Comparison of ENCODE assay signal across 28 cellular contexts in the genomic region with DNA sequence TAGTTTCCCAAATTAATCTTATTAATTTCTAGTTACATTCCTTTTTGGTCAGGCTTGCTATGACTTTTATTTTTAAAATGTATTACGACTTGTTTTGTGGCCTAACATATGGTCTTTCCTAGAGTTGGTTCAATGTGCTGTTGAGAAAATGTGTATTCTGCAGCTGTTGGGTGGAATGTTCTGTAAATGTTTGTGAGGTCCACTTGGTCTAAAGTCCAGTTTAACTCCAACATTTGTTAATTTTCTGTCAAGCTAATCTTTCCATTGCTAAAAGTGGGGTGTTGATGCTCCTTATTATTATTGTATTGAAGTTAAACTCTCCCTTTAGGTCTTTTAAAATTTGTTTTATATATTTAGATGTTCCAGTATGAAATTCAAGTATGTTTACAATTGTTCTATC.
"Had no signal": no experiment of that assay in that cellular context is flagged by ENCODE, and none has a peak within 500 bp of the region (broad histone marks: within the 10 kb centered on the region; RNA-seq: fewer than 3 reads in every experiment).

No MANE protein-coding gene starts in this region.

- H3K4me3 ChIP-seq: pancreas, psoas muscle, stomach, thoracic aorta, thyroid gland, tibial nerve, upper lobe of left lung, vagina had no signal

- H3K4me1 Mint-ChIP-seq: naive thymus-derived CD8-positive, alpha-beta T cell; nephron progenitor cell; neural crest cell; stimulated activated effector memory CD8-positive, alpha-beta T cell treated with anti-CD3 and anti-CD28 coated beads, Interleukin-12 subunit alpha, Interleukin-12 subunit beta, amount 100 ng/mL, for 72 hours; stimulated activated naive B cell treated with anti-CD40 and anti-IgM and Interleukin-4, amounts not matched to agents 10 μg/mL and 1 μg/mL and 100 μg/mL, for 72 hours had no signal

- H3K36me3 Mint-ChIP-seq: naive thymus-derived CD8-positive, alpha-beta T cell; stimulated activated effector memory CD8-positive, alpha-beta T cell treated with anti-CD3 and anti-CD28 coated beads, Interleukin-12 subunit alpha, Interleukin-12 subunit beta, amount 100 ng/mL, for 72 hours; stimulated activated naive B cell treated with anti-CD40 and anti-IgM and Interleukin-4, amounts not matched to agents 10 μg/mL and 1 μg/mL and 100 μg/mL, for 72 hours had no signal

- H3K9me3 Mint-ChIP-seq: nephron progenitor cell, neural crest cell had no signal

- H3K27me3 ChIP-seq: neutrophil, pancreas, stomach, thyroid gland, tibial nerve, upper lobe of left lung, vagina had no signal

- H3K27me3 Mint-ChIP-seq: naive thymus-derived CD8-positive, alpha-beta T cell; natural killer cell treated with Interleukin-12 subunit alpha and Interleukin-12 subunit beta and Interleukin-15 and Interleukin-18, amount 100 ng/mL, for 72 hours; progenitor cell of endocrine pancreas; stimulated activated naive B cell treated with anti-CD40 and anti-IgM and Interleukin-4, amounts not matched to agents 10 μg/mL and 1 μg/mL and 100 μg/mL, for 72 hours; stimulated activated naive CD8-positive, alpha-beta T cell treated with anti-CD3 and anti-CD28 coated beads, Interleukin-15, Interleukin-2, amounts not matched to agents 100 ng/mL and 50 ng/mL, for 24 hours had no signal

- H3K4me3 Mint-ChIP-seq: naive thymus-derived CD8-positive, alpha-beta T cell; natural killer cell treated with Interleukin-12 subunit alpha and Interleukin-12 subunit beta and Interleukin-15 and Interleukin-18, amount 100 ng/mL, for 72 hours; nephron progenitor cell; neural crest cell; stimulated activated effector memory CD8-positive, alpha-beta T cell treated with anti-CD3 and anti-CD28 coated beads, Interleukin-12 subunit alpha, Interleukin-12 subunit beta, amount 100 ng/mL, for 72 hours; stimulated activated naive B cell treated with anti-CD40 and anti-IgM and Interleukin-4, amounts not matched to agents 10 μg/mL and 1 μg/mL and 100 μg/mL, for 72 hours; stimulated activated naive CD8-positive, alpha-beta T cell treated with anti-CD3 and anti-CD28 coated beads, Interleukin-15, Interleukin-2, amounts not matched to agents 100 ng/mL and 50 ng/mL, for 24 hours had no signal

- H3K36me3 ChIP-seq: neutrophil, pancreas, stomach, thoracic aorta, thyroid gland, tibial nerve, upper lobe of left lung, vagina had no signal

- H3K4me1 ChIP-seq: pancreas, psoas muscle, stomach, thyroid gland, tibial nerve, upper lobe of left lung, vagina had no signal

- H3K27ac Mint-ChIP-seq: naive thymus-derived CD8-positive, alpha-beta T cell; natural killer cell treated with Interleukin-12 subunit alpha and Interleukin-12 subunit beta and Interleukin-15 and Interleukin-18, amount 100 ng/mL, for 72 hours; nephron progenitor cell; progenitor cell of endocrine pancreas; stimulated activated effector memory CD8-positive, alpha-beta T cell treated with anti-CD3 and anti-CD28 coated beads, Interleukin-12 subunit alpha, Interleukin-12 subunit beta, amount 100 ng/mL, for 72 hours; stimulated activated naive B cell treated with anti-CD40 and anti-IgM and Interleukin-4, amounts not matched to agents 10 μg/mL and 1 μg/mL and 100 μg/mL, for 72 hours; stimulated activated naive CD8-positive, alpha-beta T cell treated with anti-CD3 and anti-CD28 coated beads, Interleukin-15, Interleukin-2, amounts not matched to agents 100 ng/mL and 50 ng/mL, for 24 hours had no signal

- H3K27ac ChIP-seq: neutrophil, pancreas, psoas muscle, stomach, thoracic aorta, thyroid gland, tibial nerve, upper lobe of left lung, vagina had no signal

- ATAC-seq: naive thymus-derived CD8-positive, alpha-beta T cell; natural killer cell treated with Interleukin-12 subunit alpha and Interleukin-12 subunit beta and Interleukin-15 and Interleukin-18, amount 100 ng/mL, for 72 hours; psoas muscle; right cardiac atrium; sciatic nerve; stimulated activated effector memory CD8-positive, alpha-beta T cell treated with anti-CD3 and anti-CD28 coated beads, Interleukin-12 subunit alpha, Interleukin-12 subunit beta, amount 100 ng/mL, for 72 hours; stimulated activated naive B cell treated with anti-CD40 and anti-IgM and Interleukin-4, amounts not matched to agents 10 μg/mL and 1 μg/mL and 100 μg/mL, for 72 hours had no signal

- DNase-seq: naive thymus-derived CD8-positive, alpha-beta T cell; nephron progenitor cell; nucleus accumbens; pancreas; psoas muscle; right cardiac atrium; small intestine; stimulated activated CD4-positive, alpha-beta T cell treated with anti-CD3 and anti-CD28 coated beads, Interleukin-15, amount 100 ng/mL, for 24 hours; stimulated activated CD4-positive, alpha-beta T cell treated with anti-CD3 and anti-CD28 coated beads, Interleukin-2, amount 100 ng/mL, for 24 hours; stimulated activated CD4-positive, alpha-beta T cell treated with anti-CD3 and anti-CD28 coated beads, Interleukin-2, amount 100 ng/mL, for 48 hours; stimulated activated CD4-positive, alpha-beta T cell treated with anti-CD3 and anti-CD28 coated beads, Interleukin-4, amount 100 ng/mL, for 24 hours; stimulated activated naive B cell treated with anti-CD40 and anti-IgM and Interleukin-4, amounts not matched to agents 10 μg/mL and 1 μg/mL and 100 μg/mL, for 72 hours; stimulated activated naive CD4-positive, alpha-beta T cell treated with Interleukin-2 at 50 U/mL for 16 hours; stomach; thyroid gland; trophoblast cell; upper lobe of left lung had no signal

- H3K9me3 ChIP-seq: neutrophil, pancreas, psoas muscle, thoracic aorta, thyroid gland, upper lobe of left lung, vagina had no signal

- FAIRE-seq: small intestine, urothelium cell line had no signal
